In genomic region chr4:140947507-140947906, GRCh38 we compare ENCODE assay signal across 17 cellular contexts.
DNase-seq lines count a peak whose midpoint lies in the region; FAIRE-seq and TF ChIP-seq lines count a peak whose summit lies in the region.
"Had no signal": no experiment of that assay in that cellular context is flagged by ENCODE, and none has a peak within 500 bp of the region (broad histone marks: within the 10 kb centered on the region; RNA-seq: fewer than 3 reads in every experiment).

No MANE protein-coding gene starts in this region.

- no peaks in the 10 kb centered on the region for H3K27me3 ChIP-seq in BE2C

- H3K4me3 Mint-ChIP-seq in chondrocyte (ENCODE audit: unreplicated experiment): no peak overlapping the region
- H3K4me3 Mint-ChIP-seq: activated B cell treated with CpG ODN at 0.5 μM for 24 hours; activated naive CD8-positive, alpha-beta T cell treated with anti-CD3 and anti-CD28 coated beads, Interleukin-2, amount 10 ng/mL, durations not matched to agents 7 days and 5 days; CD14-positive monocyte had no signal

- FAIRE-seq in islet of Langerhans (lab: Jason Lieb, UNC): peak; percentile 73
- FAIRE-seq in GM12892 (lab: Jason Lieb, UNC): no peak
- FAIRE-seq: GM18507 had no signal

- peaks cover 36% of the 10 kb centered on the region for H3K4me1 Mint-ChIP-seq in chondrocyte (ENCODE audit: low read depth)
- H3K4me1 Mint-ChIP-seq: activated B cell treated with CpG ODN at 0.5 μM for 24 hours; activated naive CD8-positive, alpha-beta T cell treated with anti-CD3 and anti-CD28 coated beads, Interleukin-2, amount 10 ng/mL, durations not matched to agents 7 days and 5 days; CD14-positive monocyte had no signal

- H3K27ac Mint-ChIP-seq in chondrocyte (ENCODE audit: unreplicated experiment): peak overlapping the region; percentile 47
- H3K27ac Mint-ChIP-seq: activated B cell treated with CpG ODN at 0.5 μM for 24 hours; activated naive CD8-positive, alpha-beta T cell treated with anti-CD3 and anti-CD28 coated beads, Interleukin-2, amount 10 ng/mL, durations not matched to agents 7 days and 5 days; CD14-positive monocyte had no signal

- TF ChIP-seq POLR2A in GM12892 (IDR thresholded peaks at IDR 0.05; ENCODE audit: low read depth, low read length): no peak

- 0 out of 2 replicates have a peak, but pooled peaks cover 3% of the 10 kb centered on the region for H3K9me3 ChIP-seq in BE2C

- peak; percentile 18 for DNase-seq in BE2C
- no peak for DNase-seq in chondrocyte (ENCODE audit: low spot score)
- no peak for DNase-seq in D341Med (ENCODE audit: low spot score)
- DNase-seq in NCI-H1930 (lab: John Stamatoyannopoulos, UW): no peak
- DNase-seq in GM12892 (ENCODE audit: insufficient read length): no peak
- no peak for DNase-seq in superior temporal gyrus (ENCODE audit: extremely low spot score)
- DNase-seq: activated B cell treated with CpG ODN at 0.5 μM for 24 hours; activated naive CD8-positive, alpha-beta T cell treated with anti-CD3 and anti-CD28 coated beads, Interleukin-2, amount 10 ng/mL, durations not matched to agents 7 days and 5 days; DMS53; GM23248; hippocampal formation; NCI-H1436 treated with DMSO at 0.1 percent for 48 hours; stimulated activated CD4-positive, alpha-beta T cell treated with anti-CD3 and anti-CD28 coated beads, Interleukin-12 subunit alpha, Interleukin-12 subunit beta, amount 100 ng/mL, for 4 hours had no signal

- no peaks in the 10 kb centered on the region for H3K9me3 Mint-ChIP-seq in chondrocyte (ENCODE audit: low read depth)
- H3K9me3 Mint-ChIP-seq: activated B cell treated with CpG ODN at 0.5 μM for 24 hours; activated naive CD8-positive, alpha-beta T cell treated with anti-CD3 and anti-CD28 coated beads, Interleukin-2, amount 10 ng/mL, durations not matched to agents 7 days and 5 days; CD14-positive monocyte had no signal

- H3K36me3 ChIP-seq in BE2C: no peaks in the 10 kb centered on the region; the same call in 1 of the 2 replicates

- H3K27me3 Mint-ChIP-seq in chondrocyte (ENCODE audit: low read depth): no peaks in the 10 kb centered on the region

- no peaks in the 10 kb centered on the region for H3K36me3 Mint-ChIP-seq in chondrocyte (ENCODE audit: low read depth)
- H3K36me3 Mint-ChIP-seq: activated naive CD8-positive, alpha-beta T cell treated with anti-CD3 and anti-CD28 coated beads, Interleukin-2, amount 10 ng/mL, durations not matched to agents 7 days and 5 days; CD14-positive monocyte had no signal

- peaks cover 10% of the 10 kb centered on the region; the same call in 1 of the 2 replicates for H3K4me1 ChIP-seq in BE2C

- TF ChIP-seq CTCF in BE2C (IDR thresholded peaks at IDR 0.05; ENCODE audit: low read depth, low read length) (no peak), chondrocyte (IDR thresholded peaks at IDR 0.05) (no peak)

- H3K4me3 ChIP-seq in BE2C (ENCODE audit: low read depth, low read length): no peak overlapping the region
- H3K4me3 ChIP-seq: GM23248 had no signal

TF ChIP-seq in PFSK-1, 5 proteins besides CTCF, POLR2A, EP300 and RAD21:
- TF ChIP-seq FOXP2 (optimal IDR thresholded peaks at IDR 0.05; ENCODE audit: borderline replicate concordance, extremely low read depth, extremely low read length, insufficient read depth) (peak; percentile 17), REST (IDR thresholded peaks at IDR 0.05; ENCODE audit: insufficient read depth in 1 of 2, low read depth in 2 of 2, low read length in 2 of 2) (peak in 1 of 2 experiments; percentile 18; a peak in 1 of 4 replicates), TAF1 (IDR thresholded peaks at IDR 0.05; ENCODE audit: borderline replicate concordance, insufficient read depth, low read length) (no peak), SIN3A (IDR thresholded peaks at IDR 0.05; ENCODE audit: borderline replicate concordance, insufficient read depth, low read length) (no peak), POLR2AphosphoS5 (IDR thresholded peaks at IDR 0.05; ENCODE audit: low read depth, low read length) (0 out of 2 replicates have a peak, but pooled peaks have one; percentile 38)
